Comparison of ENCODE assay signal across 16 cellular contexts in the genomic region with DNA sequence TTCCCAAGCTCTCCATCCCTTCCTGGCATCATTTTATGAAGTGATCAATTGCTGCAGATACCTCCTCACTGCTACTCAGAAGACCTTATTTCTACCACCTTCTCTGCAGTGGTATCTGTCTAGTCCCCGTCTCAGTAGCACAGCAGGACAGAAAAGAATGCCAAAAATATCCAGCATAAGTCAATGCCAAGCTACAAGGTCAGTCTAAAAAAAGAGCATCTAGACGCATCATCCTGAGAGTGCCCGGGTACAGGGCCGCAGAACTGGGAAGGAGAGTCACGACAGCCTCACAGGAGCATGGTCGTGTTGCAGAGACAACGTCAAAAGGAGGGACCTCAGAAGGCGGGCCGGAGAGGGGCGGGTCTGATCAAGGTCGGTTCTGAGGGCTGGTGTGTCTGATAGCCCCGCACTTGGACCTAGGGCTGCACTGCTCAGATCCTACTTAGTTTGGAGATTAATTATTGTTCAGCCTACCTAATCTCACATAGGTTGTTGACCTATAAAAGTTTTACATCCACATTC. TPM values are rescaled to one million over a fixed set of nuclear protein-coding genes. Genes with fewer than 3 reads are reported as not detected.
DNase-seq lines count a peak whose midpoint lies in the region; ATAC-seq lines count a peak whose summit lies in the region.
"Had no signal": no experiment of that assay in that cellular context is flagged by ENCODE, and none has a peak within 500 bp of the region (broad histone marks: within the 10 kb centered on the region; RNA-seq: fewer than 3 reads in every experiment).

No MANE protein-coding gene starts in this region.

- ATAC-seq in Right ventricle myocardium inferior (peak; percentile 62), sciatic nerve (no peak)
- ATAC-seq: A549 had no signal

- intact Hi-C loops in Right ventricle myocardium inferior (cut with DNase I) = no loop called here
- intact Hi-C loops in cardiac septum (cut with DNase I) = no loop called here
- intact Hi-C loops in sciatic nerve (cut with DNase I) = no loop called here

- in situ Hi-C loops in G401 (cut with HindIII; ENCODE audit: low sequenced_read_pairs) = no loop called here

- DNase-seq in Right ventricle myocardium inferior (ENCODE audit: missing footprints) (no peak), cardiac septum (ENCODE audit: low spot score) (no peak), G401 (ENCODE audit: low spot score) (peak; percentile 11), cerebellar cortex (ENCODE audit: low spot score) (peak; percentile 3), sciatic nerve (ENCODE audit: low spot score) (peak; percentile 32), amniotic stem cell (lab: John Stamatoyannopoulos, UW) (no peak), NK-92 (lab: John Stamatoyannopoulos, UW; ENCODE audit: unreplicated experiment) (no peak)
- DNase-seq: AML-193; Caco-2; CD4-positive, alpha-beta T cell; GF-D8; GOT3; H9 had no signal

RNA-seq across cellular contexts. Expression of gene SNTG2, which starts 24.3 kb away (rescaled TPM):
- total RNA-seq in Right ventricle myocardium inferior (2.4 TPM), cardiac septum (1.0 TPM), sciatic nerve (4.4 TPM)
- total RNA-seq in G401 (2014; rRNA removed; shearing (Covaris generic)) = not detected in 2 replicates
- total RNA-seq: Caco-2, Daoy, HT1080 had no signal

Comparison
In these comparisons a context has a peak if more than half of its experiments do, and no peak if none do; other contexts are left out.
1. DNase-seq: peak in G401 (single experiment), cerebellar cortex (single experiment) and sciatic nerve (single experiment); none in Right ventricle myocardium inferior (single experiment), cardiac septum (single experiment), amniotic stem cell (single experiment) and NK-92 (single experiment).